Comparison of ENCODE assay signal across 8 cellular contexts in genomic region chr1:161200992-161201827, GRCh38. TPM values are rescaled to one million over a fixed set of nuclear protein-coding genes. Genes with fewer than 3 reads are reported as not detected.
A peak's percentile ranks its signal among the peaks of the same experiment; 100 is the strongest.
DNase-seq lines count a peak whose midpoint lies in the region; ATAC-seq and TF ChIP-seq lines count a peak whose summit lies in the region.

No MANE protein-coding gene starts in this region.

- no peak for ATAC-seq in activated naive CD8-positive, alpha-beta T cell treated with anti-CD3 and anti-CD28 coated beads, Interleukin-2, amount 50 U/mL, for 24 hours
- ATAC-seq in GM19351 (IDR thresholded peaks at IDR 0.05; ENCODE audit: unreplicated experiment) (no peak), GM18868 (IDR thresholded peaks at IDR 0.05; ENCODE audit: unreplicated experiment) (no peak)

- H3K4me3 ChIP-seq in AG04450 (ENCODE audit: low read depth, low read length) = peak overlapping the region; percentile 58
- peak overlapping the region; percentile 8 for H3K4me3 ChIP-seq in iPS-11a (ENCODE audit: low read depth, low read length)
- peak overlapping the region; percentile 97 to 100 (median 99) for H3K4me3 ChIP-seq in skeletal muscle tissue (ENCODE audit: low read length in 3 of 3)

- CTCF ChIA-PET in AG04450 (lab: Charles Lee) = interaction anchor here (0.5 to 7.0 kb wide), 7 partner anchors 9 to 783 kb away, joined by 3 to 87 read pairs (median 11); partner anchors contain the start of gene TOMM40L

- peak; percentile 37 for DNase-seq in AG04450 (ENCODE audit: low read depth, low spot score)
- DNase-seq in HFFc6 = peak; percentile 44
- DNase-seq in activated naive CD8-positive, alpha-beta T cell treated with anti-CD3 and anti-CD28 coated beads, Interleukin-2, amount 50 U/mL, for 24 hours = no peak
- no peak for DNase-seq in SW 1271 (lab: John Stamatoyannopoulos, UW)

- H3K36me3 Mint-ChIP-seq in HFFc6 (ENCODE audit: low read depth) = peaks cover 15% of the 10 kb centered on the region
- peaks cover 22% of the 10 kb centered on the region for H3K36me3 Mint-ChIP-seq in activated naive CD8-positive, alpha-beta T cell treated with anti-CD3 and anti-CD28 coated beads, Interleukin-2, amount 50 U/mL, for 24 hours (ENCODE audit: low read depth)

- POLR2A ChIA-PET in AG04450 (lab: Yijun Ruan, JAX) = interaction anchor here (0.5 to 1.9 kb wide), 11 partner anchors 9 to 324 kb away, joined by 3 to 12 read pairs (median 4); partner anchors contain the start of genes TOMM40L and UFC1

- H3K9ac ChIP-seq in skeletal muscle tissue (ENCODE audit: low read depth in 1 of 3, low read length in 3 of 3) = peak overlapping the region; percentile 90 to 99 (median 99)

- peaks cover 5 to 26% (median 14%) of the 10 kb centered on the region in 3 donors for H3K36me3 ChIP-seq in skeletal muscle tissue (ENCODE audit: control insufficient read depth in 3 of 3, insufficient read depth in 3 of 3, low read length in 3 of 3)

- TF ChIP-seq CTCF in AG04450 (IDR thresholded peaks at IDR 0.05; ENCODE audit: low read depth, low read length) (no peak), HFFc6 (IDR thresholded peaks at IDR 0.05) (no peak)

- H3K9me3 Mint-ChIP-seq in HFFc6 = no peaks in the 10 kb centered on the region
- no peaks in the 10 kb centered on the region for H3K9me3 Mint-ChIP-seq in activated naive CD8-positive, alpha-beta T cell treated with anti-CD3 and anti-CD28 coated beads, Interleukin-2, amount 50 U/mL, for 24 hours

- H3K4me1 ChIP-seq in skeletal muscle tissue (ENCODE audit: control insufficient read depth in 3 of 3, insufficient read depth in 3 of 3, low read length in 3 of 3) = peaks cover 70 to 85% (median 76%) of the 10 kb centered on the region in 3 donors

- peak overlapping the region; percentile 99 for H3K27ac Mint-ChIP-seq in HFFc6
- peak overlapping the region; percentile 89 for H3K27ac Mint-ChIP-seq in activated naive CD8-positive, alpha-beta T cell treated with anti-CD3 and anti-CD28 coated beads, Interleukin-2, amount 50 U/mL, for 24 hours

- H3K27me3 Mint-ChIP-seq in HFFc6 (ENCODE audit: insufficient read depth) = peaks cover 5% of the 10 kb centered on the region
- H3K27me3 Mint-ChIP-seq in activated naive CD8-positive, alpha-beta T cell treated with anti-CD3 and anti-CD28 coated beads, Interleukin-2, amount 50 U/mL, for 24 hours = no peaks in the 10 kb centered on the region

- H3K27ac ChIP-seq in AG04450 (ENCODE audit: low read depth, low read length) = peak overlapping the region; percentile 99
- H3K27ac ChIP-seq in skeletal muscle tissue (ENCODE audit: low read depth, low read length) = peak overlapping the region; percentile 99

- H3K4me1 Mint-ChIP-seq in HFFc6 (ENCODE audit: low read depth) = peaks cover 81% of the 10 kb centered on the region
- peaks cover 54% of the 10 kb centered on the region for H3K4me1 Mint-ChIP-seq in activated naive CD8-positive, alpha-beta T cell treated with anti-CD3 and anti-CD28 coated beads, Interleukin-2, amount 50 U/mL, for 24 hours

- no peaks in the 10 kb centered on the region for H3K9me3 ChIP-seq in AG04450 (ENCODE audit: control insufficient read depth, insufficient read depth, low read length)
- no peaks in the 10 kb centered on the region for H3K9me3 ChIP-seq in skeletal muscle tissue (ENCODE audit: control insufficient read depth in 3 of 3, low read length in 3 of 3)

- H3K4me3 Mint-ChIP-seq in HFFc6 = peak overlapping the region; percentile 95
- peak overlapping the region; percentile 91 for H3K4me3 Mint-ChIP-seq in activated naive CD8-positive, alpha-beta T cell treated with anti-CD3 and anti-CD28 coated beads, Interleukin-2, amount 50 U/mL, for 24 hours

- no peaks in the 10 kb centered on the region for H3K27me3 ChIP-seq in AG04450 (ENCODE audit: control insufficient read depth, insufficient read depth, low read length)
- no peaks in the 10 kb centered on the region for H3K27me3 ChIP-seq in skeletal muscle tissue (ENCODE audit: control insufficient read depth in 3 of 3, insufficient read depth in 3 of 3, low read length in 3 of 3)

RNA-seq across cellular contexts. Expression of gene NDUFS2, which starts 1.0 kb away (rescaled TPM):
- 150 and 155 TPM in 2 replicates for polyA plus RNA-seq in AG04450 (2011; rRNA removed)
- 191 and 223 TPM in 2 replicates for polyA minus RNA-seq in AG04450 (2011; rRNA and poly(A)+ RNA removed)
- 10 to 100 TPM; 81.5 to 90.8 (median 85.8) TPM for total RNA-seq in HFFc6 (2021; fragmentation: NEBNext Ultra II Directional; extraction: Animal tissue kit (Norgen Biotek cat#: 25700))
- total RNA-seq in skeletal muscle tissue = 147 TPM

RNA-seq across cellular contexts. Expression of gene ADAMTS4, which starts 2.4 kb away (rescaled TPM):
- polyA plus RNA-seq in AG04450 (2011; rRNA removed) = 0.52 and 0.72 TPM in 2 replicates
- polyA minus RNA-seq in AG04450 (2011; rRNA and poly(A)+ RNA removed) = 3.3 and 4.2 TPM in 2 replicates
- total RNA-seq in HFFc6 (2021; fragmentation: NEBNext Ultra II Directional; extraction: Animal tissue kit (Norgen Biotek cat#: 25700)) = 1 to 10 TPM; 3.4 to 8.3 (median 6.5) TPM
- 4.7 TPM for total RNA-seq in skeletal muscle tissue

RNA-seq across cellular contexts. Expression of gene FCER1G, which starts 13.9 kb away (rescaled TPM):
- 0.37 and 0.66 TPM in 2 replicates for polyA plus RNA-seq in AG04450 (2011; rRNA removed)
- 0.83 TPM in 1 of 2 replicates, not detected in the other for polyA minus RNA-seq in AG04450 (2011; rRNA and poly(A)+ RNA removed)
- total RNA-seq in HFFc6 (2021; fragmentation: NEBNext Ultra II Directional; extraction: Animal tissue kit (Norgen Biotek cat#: 25700)) = 1 to 10 TPM in 1 of 6 experiments, under 1 TPM in 4, not detected in 1; 0.33 to 1.0 (median 0.53) TPM
- 16.2 TPM for total RNA-seq in skeletal muscle tissue

RNA-seq across cellular contexts. Expression of gene APOA2, which starts 22.2 kb away (rescaled TPM):
- polyA plus RNA-seq in AG04450 (2011; rRNA removed) = not detected in 2 replicates
- not detected in 2 replicates for polyA minus RNA-seq in AG04450 (2011; rRNA and poly(A)+ RNA removed)
- not detected for total RNA-seq in HFFc6 (2021; fragmentation: NEBNext Ultra II Directional; extraction: Animal tissue kit (Norgen Biotek cat#: 25700))
- total RNA-seq in skeletal muscle tissue = 6.8 TPM

RNA-seq across cellular contexts. Expression of gene B4GALT3, which starts 23.9 kb away (rescaled TPM):
- 21.8 and 24.7 TPM in 2 replicates for polyA plus RNA-seq in AG04450 (2011; rRNA removed)
- 13.8 and 21.5 TPM in 2 replicates for polyA minus RNA-seq in AG04450 (2011; rRNA and poly(A)+ RNA removed)
- total RNA-seq in HFFc6 (2021; fragmentation: NEBNext Ultra II Directional; extraction: Animal tissue kit (Norgen Biotek cat#: 25700)) = 10 to 100 TPM; 31.0 to 38.2 (median 35.4) TPM
- total RNA-seq in skeletal muscle tissue = 11.0 TPM

Comparison
In these comparisons a context has a peak if more than half of its experiments do, and no peak if none do; other contexts are left out.
1. DNase-seq: peak in AG04450 (single experiment) and HFFc6 (single experiment); none in activated naive CD8-positive, alpha-beta T cell treated with anti-CD3 and anti-CD28 coated beads, Interleukin-2, amount 50 U/mL, for 24 hours (single experiment) and SW 1271 (0 of 2).
2. H3K4me3 ChIP-seq: peak in every context shown above with its lines; median percentile 99 in skeletal muscle tissue; 58 in AG04450; 8 in iPS-11a.